ENCODE assay signal across 16 cellular contexts in genomic region chr2:75799859-75800258, GRCh38.
A peak's percentile ranks its signal among the peaks of the same experiment; 100 is the strongest.
DNase-seq lines count a peak whose midpoint lies in the region; ATAC-seq and TF ChIP-seq lines count a peak whose summit lies in the region.
"Had no signal": no experiment of that assay in that cellular context is flagged by ENCODE, and none has a peak within 500 bp of the region (broad histone marks: within the 10 kb centered on the region; RNA-seq: fewer than 3 reads in every experiment).

No MANE protein-coding gene starts in this region.

- H3K27me3 ChIP-seq in GM06990 (replicated peaks; ENCODE audit: control insufficient read depth, insufficient read depth, low read length) = no peaks in the 10 kb centered on the region
- H3K27me3 ChIP-seq: breast epithelium had no signal

- H3K4me1 ChIP-seq in mucosa of descending colon (ENCODE audit: low read depth) = no peaks in the 10 kb centered on the region
- H3K4me1 ChIP-seq: breast epithelium had no signal

- no peaks in the 10 kb centered on the region for H3K9me3 ChIP-seq in mucosa of descending colon
- H3K9me3 ChIP-seq: breast epithelium had no signal

- intact Hi-C loops in mucosa of descending colon (cut with DNase I, micrococcal nuclease) = no loop called here

- H3K27ac ChIP-seq in substantia nigra (ENCODE audit: low read depth, low read length, poor library complexity, severe bottlenecking) = no peak overlapping the region
- H3K27ac ChIP-seq: breast epithelium had no signal

- DNase-seq in GM06990 (ENCODE audit: extremely low read depth, insufficient read length) (peak; percentile 41), HT-29 (ENCODE audit: low spot score) (no peak), nucleus accumbens (lab: John Stamatoyannopoulos, UW) (no peak), mucosa of descending colon (no peak), substantia nigra (lab: John Stamatoyannopoulos, UW) (no peak)
- DNase-seq: activated CD4-positive, alpha-beta memory T cell treated with anti-CD3 and anti-CD28 coated beads, Interleukin-2, amount 10 ng/mL, durations not matched to agents 7 days and 5 days; activated gamma-delta T cell treated with Interleukin-2 at 50 U/mL for 16 hours; COR-L47; left colon; natural killer cell; T-helper 2 cell had no signal

- TF ChIP-seq CTCF in GM06990 (IDR thresholded peaks at IDR 0.05; ENCODE audit: insufficient read depth, low read length, poor library complexity, severe bottlenecking) (no peak), mucosa of descending colon (IDR thresholded peaks at IDR 0.05) (no peak)

- H3K36me3 ChIP-seq in GM06990 (ENCODE audit: control insufficient read depth, insufficient read depth, low read length) (no peaks in the 10 kb centered on the region), mucosa of descending colon (ENCODE audit: low read depth) (no peaks in the 10 kb centered on the region)
- H3K36me3 ChIP-seq: breast epithelium had no signal

- peak overlapping the region; percentile 45 for H3K4me3 ChIP-seq in GM06990 (replicated peaks; ENCODE audit: low read depth, low read length)
- no peak overlapping the region for H3K4me3 ChIP-seq in mucosa of descending colon
- H3K4me3 ChIP-seq: breast epithelium had no signal

- ATAC-seq in GM19324 (IDR thresholded peaks at IDR 0.05; ENCODE audit: low FRiP score, unreplicated experiment) (peak; percentile 52), GM21825 (IDR thresholded peaks at IDR 0.05; ENCODE audit: unreplicated experiment) (peak; percentile 53), HG03196 (IDR thresholded peaks at IDR 0.05; ENCODE audit: unreplicated experiment) (peak; percentile 34), mucosa of descending colon (no peak)
- ATAC-seq: left colon, natural killer cell, Panc1 had no signal
